In genomic region chr1:96703186-96703585, GRCh38 we compare ENCODE assay signal across 19 cellular contexts. TPM values are rescaled to one million over a fixed set of nuclear protein-coding genes. Genes with fewer than 3 reads are reported as not detected.
DNase-seq lines count a peak whose midpoint lies in the region; ATAC-seq and TF ChIP-seq lines count a peak whose summit lies in the region.
"Had no signal": no experiment of that assay in that cellular context is flagged by ENCODE, and none has a peak within 500 bp of the region (broad histone marks: within the 10 kb centered on the region; RNA-seq: fewer than 3 reads in every experiment).

No MANE protein-coding gene starts in this region.

- no peaks in the 10 kb centered on the region for H3K9me3 Mint-ChIP-seq in CD4-positive, alpha-beta T cell

- no peaks in the 10 kb centered on the region for H3K36me3 ChIP-seq in fibroblast of lung (ENCODE audit: control insufficient read depth, insufficient read depth, low read length)
- H3K36me3 ChIP-seq: MG63 had no signal

- intact Hi-C loops in posterior cingulate gyrus (cut with DNase I), result no loop called here
- intact Hi-C loops in CD4-positive, alpha-beta T cell (cut with DNase I, micrococcal nuclease), result no loop called here

- TF ChIP-seq CTCF in fibroblast of lung (conservative IDR thresholded peaks at IDR 0.05 in 1 of 2, IDR thresholded peaks at IDR 0.05 in 1 of 2; ENCODE audit: low read depth in 1 of 2, low read length in 2 of 2), result no peak
- TF ChIP-seq CTCF in CD4-positive, alpha-beta T cell (IDR thresholded peaks at IDR 0.05), result no peak

- POLR2A ChIA-PET in CD4-positive, alpha-beta T cell (lab: Charles Lee), result no interaction called here

- H3K4me3 ChIP-seq in fibroblast of lung (replicated peaks in 1 of 4; ENCODE audit: control extremely low read depth in 1 of 4, insufficient read depth in 1 of 4, low read depth in 3 of 4, low read length in 4 of 4), result no peak overlapping the region
- H3K4me3 ChIP-seq: MG63 had no signal

- no peaks in the 10 kb centered on the region for H3K27me3 ChIP-seq in fibroblast of lung (ENCODE audit: control insufficient read depth, insufficient read depth, low read length)
- H3K27me3 ChIP-seq in CD4-positive, alpha-beta T cell (ENCODE audit: control insufficient read depth, insufficient read depth, low read length), result no peaks in the 10 kb centered on the region
- H3K27me3 ChIP-seq: MG63 had no signal

- H3K4me1 ChIP-seq in fibroblast of lung (ENCODE audit: control insufficient read depth, extremely low read depth, insufficient read depth, low read length), result peaks cover 2% of the 10 kb centered on the region

- no peak overlapping the region for H3K9ac ChIP-seq in fibroblast of lung (ENCODE audit: insufficient read depth, low read length)

- no peak overlapping the region for H3K4me2 ChIP-seq in fibroblast of lung (ENCODE audit: extremely low read depth, insufficient read depth, low read length)

- H3K27ac Mint-ChIP-seq in CD4-positive, alpha-beta T cell, result no peak overlapping the region
- H3K27ac Mint-ChIP-seq: CD4-positive, CD25-positive, alpha-beta regulatory T cell had no signal

- H3K9me3 ChIP-seq in fibroblast of lung (ENCODE audit: control insufficient read depth, insufficient read depth, low read depth, low read length), result no peaks in the 10 kb centered on the region
- no peaks in the 10 kb centered on the region for H3K9me3 ChIP-seq in CD4-positive, alpha-beta T cell (ENCODE audit: control insufficient read depth, low read length)

- H3K27ac ChIP-seq in fibroblast of lung (ENCODE audit: insufficient read depth, low read length), result no peak overlapping the region
- H3K27ac ChIP-seq in CD4-positive, alpha-beta T cell (ENCODE audit: low read depth, low read length), result no peak overlapping the region

- H3K4me1 Mint-ChIP-seq in CD4-positive, alpha-beta T cell (ENCODE audit: low read depth), result no peaks in the 10 kb centered on the region
- H3K4me1 Mint-ChIP-seq: CD4-positive, CD25-positive, alpha-beta regulatory T cell had no signal

- no peaks in the 10 kb centered on the region for H4K20me1 ChIP-seq in fibroblast of lung (ENCODE audit: control insufficient read depth, extremely low read depth, insufficient read depth, low read length)

- no peaks in the 10 kb centered on the region for H3K79me2 ChIP-seq in fibroblast of lung (ENCODE audit: control insufficient read depth, insufficient read depth, low read length)

- H3K4me3 Mint-ChIP-seq in CD4-positive, alpha-beta T cell, result no peak overlapping the region
- H3K4me3 Mint-ChIP-seq: CD4-positive, CD25-positive, alpha-beta regulatory T cell had no signal

- peak; percentile 44 for DNase-seq in HCEC 1CT
- DNase-seq in amniotic epithelial cell (ENCODE audit: low read depth), result peak; percentile 26
- DNase-seq in fibroblast of lung (ENCODE audit: low read depth in 2 of 2), result peak; percentile 15 to 55
- DNase-seq in lung microvascular endothelial cell (ENCODE audit: low read depth in 2 of 2), result peak; percentile 15 to 47
- DNase-seq in posterior cingulate gyrus, result no peak
- DNase-seq in retina, result no peak
- no peak for DNase-seq in CD4-positive, alpha-beta T cell
- DNase-seq: ACHN; Calu3; CD4-positive, CD25-positive, alpha-beta regulatory T cell; DMS79; KG1; MG63; NCI-H1092; NCI-H146; NCI-H2081; NCI-H748 treated with DMSO at 0.1 percent for 48 hours had no signal

- CTCF ChIA-PET in CD4-positive, alpha-beta T cell (lab: Charles Lee), result no interaction called here

- ATAC-seq in HG03108 (IDR thresholded peaks at IDR 0.05; ENCODE audit: unreplicated experiment), result no peak
- no peak for ATAC-seq in CD4-positive, alpha-beta T cell (ENCODE audit: poor library complexity)
- ATAC-seq: HCT116 had no signal

- H3K27me3 Mint-ChIP-seq in CD4-positive, alpha-beta T cell, result peaks cover 26% of the 10 kb centered on the region

- no peak overlapping the region for H2AFZ ChIP-seq in fibroblast of lung (ENCODE audit: low read length)

- H3K36me3 Mint-ChIP-seq in CD4-positive, alpha-beta T cell (ENCODE audit: low read depth), result no peaks in the 10 kb centered on the region
- H3K36me3 Mint-ChIP-seq: CD4-positive, CD25-positive, alpha-beta regulatory T cell had no signal

RNA-seq across cellular contexts. Expression of gene PTBP2, which starts 18.4 kb away (rescaled TPM):
- 18.2 and 24.6 TPM in 2 replicates for total RNA-seq in fibroblast of lung
- 14.9 and 19.7 TPM in 2 replicates for polyA plus RNA-seq in fibroblast of lung
- polyA plus RNA-seq in fibroblast of lung (2012), result 7.3 and 9.5 TPM in 2 replicates
- 2.6 and 10.4 TPM in 2 replicates for polyA minus RNA-seq in fibroblast of lung (ENCODE audit: low replicate concordance)
- 6.8 and 11.5 TPM in 2 replicates for total RNA-seq in lung microvascular endothelial cell
- 10 to 100 TPM; 32.6 to 34.3 TPM for total RNA-seq in CD4-positive, alpha-beta T cell

Comparison
In these comparisons a context has a peak if more than half of its experiments do, and no peak if none do; other contexts are left out.
1. DNase-seq: peak in HCEC 1CT (single experiment), amniotic epithelial cell (single experiment), fibroblast of lung (2 of 2) and lung microvascular endothelial cell (2 of 2); none in posterior cingulate gyrus (0 of 10), retina (single experiment) and CD4-positive, alpha-beta T cell (0 of 10).